Comparison of ENCODE assay signal across 30 cellular contexts in genomic region chr1:16968372-16968771, GRCh38. TPM values are rescaled to one million over a fixed set of nuclear protein-coding genes. Genes with fewer than 3 reads are reported as not detected.
"Had no signal": no experiment of that assay in that cellular context is flagged by ENCODE, and none has a peak within 500 bp of the region (broad histone marks: within the 10 kb centered on the region; RNA-seq: fewer than 3 reads in every experiment).

No MANE protein-coding gene starts in this region.

- H3K27me3 ChIP-seq: cardiac muscle cell, MG63, Peyer's patch had no signal

- H3K36me3 ChIP-seq: cardiac muscle cell, Peyer's patch had no signal

- ATAC-seq: activated CD8-positive, alpha-beta T cell treated with anti-CD3 and anti-CD28 coated beads for 36 hours; activated T-helper 17 cell treated with anti-CD3 and anti-CD28 coated beads, Interleukin-2, amount 50 U/mL, for 72 hours; PC-3; Right ventricle myocardium inferior had no signal

- H3K9me3 ChIP-seq: MG63, Peyer's patch had no signal

- H3K27ac ChIP-seq: cardiac muscle cell, Peyer's patch had no signal

- DNase-seq: activated CD4-positive, alpha-beta T cell treated with anti-CD3 and anti-CD28 coated beads, Interleukin-2, amount 10 ng/mL, durations not matched to agents 24 days and 14 days; activated CD4-positive, alpha-beta T cell treated with anti-CD3 and anti-CD28 coated beads, Interleukin-2, amount 50 U/mL, for 4 hours; activated CD8-positive, alpha-beta T cell treated with anti-CD3 and anti-CD28 coated beads for 36 hours; activated effector memory CD4-positive, alpha-beta T cell treated with anti-CD3 and anti-CD28 coated beads, Interleukin-2, amount 50 U/mL, for 16 hours; activated naive CD4-positive, alpha-beta T cell; activated T-cell treated with anti-CD3 and anti-CD28 coated beads, Interleukin-2, amount 50 U/mL, for 1 hour; activated T-cell treated with anti-CD3 and anti-CD28 coated beads, Interleukin-2, amount 50 U/mL, for 72 hours; amniotic stem cell; aorta; Kasumi-1; MG63; NCI-H1048; NCI-H1105 treated with DMSO at 0.1 percent for 48 hours; NCI-H1436; NCI-H1694; NCI-H1930; NCI-H2081 treated with DMSO at 0.1 percent for 48 hours; NCI-H345; NCI-H524 treated with DMSO at 0.1 percent for 48 hours; NK-92 treated with Interleukin-12 subunit alpha and Interleukin-12 subunit beta, amount 100 ng/mL, for 24 hours; PC-3; Peyer's patch; SW 1271; T-helper 1 cell; T1000 had no signal

- H3K4me3 ChIP-seq: cardiac muscle cell, MG63, Peyer's patch had no signal

RNA-seq across cellular contexts. Expression of gene MFAP2, which starts 12.0 kb away (rescaled TPM):
- total RNA-seq: activated CD4-positive, alpha-beta T cell treated with anti-CD3 and anti-CD28 coated beads, Interleukin-2, amount 10 ng/mL, durations not matched to agents 24 days and 14 days; activated CD8-positive, alpha-beta memory T cell treated with anti-CD3 and anti-CD28 coated beads for 36 hours; activated CD8-positive, alpha-beta T cell treated with anti-CD3 and anti-CD28 coated beads for 36 hours; activated T-helper 17 cell treated with anti-CD3 and anti-CD28 coated beads, Interleukin-2, amount 50 U/mL, for 72 hours; T-helper 2 cell treated with Interferon-gamma antibody and Interleukin-4, amounts not matched to agents 100 ng/mL and 5 ng/mL, for 36 hours had no signal
